ENCODE assay signal across 13 cellular contexts in genomic region chr15:56207711-56208110, GRCh38. TPM values are rescaled to one million over a fixed set of nuclear protein-coding genes. Genes with fewer than 3 reads are reported as not detected.
DNase-seq lines count a peak whose midpoint lies in the region; ATAC-seq and TF ChIP-seq lines count a peak whose summit lies in the region.
"Had no signal": no experiment of that assay in that cellular context is flagged by ENCODE, and none has a peak within 500 bp of the region (broad histone marks: within the 10 kb centered on the region; RNA-seq: fewer than 3 reads in every experiment).

No MANE protein-coding gene starts in this region.

- H3K4me1 Mint-ChIP-seq in MCF 10A (ENCODE audit: insufficient read depth, unreplicated experiment): peaks cover 33% of the 10 kb centered on the region
- peaks cover 71% of the 10 kb centered on the region for H3K4me1 Mint-ChIP-seq in stimulated activated naive CD8-positive, alpha-beta T cell treated with anti-CD3 and anti-CD28 coated beads, Interleukin-15, Interleukin-2, amounts not matched to agents 100 ng/mL and 50 ng/mL, for 24 hours (ENCODE audit: low read depth)

- H3K4me1 ChIP-seq in mammary epithelial cell (ENCODE audit: insufficient read depth, low read length) (peaks cover 10% of the 10 kb centered on the region), KMS-11 (ENCODE audit: low read depth, poor library complexity, severe bottlenecking) (peaks cover 32% of the 10 kb centered on the region), foreskin keratinocyte (peaks cover 16% of the 10 kb centered on the region), HAP-1 (no peaks in the 10 kb centered on the region)

- no TSS peak for BruUV-seq in MCF 10A (replicated peaks; lab: Mats Ljungman, UMichigan)
- BruUV-seq in mammary epithelial cell (replicated peaks; lab: Mats Ljungman, UMichigan): no TSS peak

- CTCF ChIA-PET in MCF 10A (lab: Yijun Ruan, JAX) (interaction anchor here (0.6 to 1.1 kb wide), 2 partner anchors 41 to 486 kb away, joined by 3 read pairs; no protein-coding TSS in a partner anchor), mammary epithelial cell (lab: Charles Lee; ENCODE audit: low non-redundant PET) (no interaction called here)

- POLR2A ChIA-PET in MCF 10A (lab: Yijun Ruan, JAX): interaction anchor here (0.7 kb wide), 1 partner anchor 15 kb away, joined by 3 read pairs; no protein-coding TSS in a partner anchor

- WGBS in mammary epithelial cell (ENCODE audit: low coverage, missing lambda C conversion rate): 100% methylated on average over 1 of the region's 1 CpG

- in situ Hi-C loops in mammary epithelial cell (cut with MboI; ENCODE audit: low sequenced_read_pairs in 2 of 2): no loop called here
- in situ Hi-C loops in HAP-1 (cut with MboI; ENCODE audit: low sequenced_read_pairs): no loop called here

- dilution Hi-C loops in mammary epithelial cell (cut with HindIII; ENCODE audit: low sequenced_read_pairs): no loop called here

- peaks cover 7% of the 10 kb centered on the region for H3K36me3 Mint-ChIP-seq in MCF 10A (ENCODE audit: insufficient read depth, unreplicated experiment)
- H3K36me3 Mint-ChIP-seq in stimulated activated naive CD8-positive, alpha-beta T cell treated with anti-CD3 and anti-CD28 coated beads, Interleukin-15, Interleukin-2, amounts not matched to agents 100 ng/mL and 50 ng/mL, for 24 hours (ENCODE audit: low read depth): peaks cover 53% of the 10 kb centered on the region

- H3K36me3 ChIP-seq in mammary epithelial cell (ENCODE audit: insufficient read depth, low read length): no peaks in the 10 kb centered on the region
- no peaks in the 10 kb centered on the region for H3K36me3 ChIP-seq in KMS-11 (ENCODE audit: insufficient read depth)
- H3K36me3 ChIP-seq in HAP-1 (replicated peaks): no peaks in the 10 kb centered on the region
- H3K36me3 ChIP-seq: brain microvascular endothelial cell, heart left ventricle had no signal

- peak overlapping the region; percentile 71 for H3K27ac Mint-ChIP-seq in MCF 10A (ENCODE audit: low read depth, unreplicated experiment)
- peak overlapping the region; percentile 87 for H3K27ac Mint-ChIP-seq in stimulated activated naive CD8-positive, alpha-beta T cell treated with anti-CD3 and anti-CD28 coated beads, Interleukin-15, Interleukin-2, amounts not matched to agents 100 ng/mL and 50 ng/mL, for 24 hours

- no peak overlapping the region for H3K27ac ChIP-seq in mammary epithelial cell (ENCODE audit: insufficient read depth, low read depth, low read length)
- no peak overlapping the region for H3K27ac ChIP-seq in KMS-11
- no peak overlapping the region for H3K27ac ChIP-seq in foreskin keratinocyte
- H3K27ac ChIP-seq: brain microvascular endothelial cell, PC-9 had no signal

- H3K9me3 Mint-ChIP-seq in MCF 10A (ENCODE audit: unreplicated experiment): no peaks in the 10 kb centered on the region
- H3K9me3 Mint-ChIP-seq in stimulated activated naive CD8-positive, alpha-beta T cell treated with anti-CD3 and anti-CD28 coated beads, Interleukin-15, Interleukin-2, amounts not matched to agents 100 ng/mL and 50 ng/mL, for 24 hours: peaks cover 25% of the 10 kb centered on the region

- H3K9ac ChIP-seq in mammary epithelial cell (ENCODE audit: insufficient read depth, low read length) (no peak overlapping the region), KMS-11 (no peak overlapping the region)

- H3K4me2 ChIP-seq in mammary epithelial cell (ENCODE audit: insufficient read depth, low read depth, low read length) (no peak overlapping the region), KMS-11 (peak overlapping the region; percentile 62)
- H3K4me2 ChIP-seq: PC-9 had no signal

- H3K79me2 ChIP-seq in mammary epithelial cell (ENCODE audit: insufficient read depth, low read length): peaks cover 99% of the 10 kb centered on the region
- H3K79me2 ChIP-seq in KMS-11 (ENCODE audit: insufficient read depth, low read depth): peaks cover 48% of the 10 kb centered on the region

- H2AFZ ChIP-seq in mammary epithelial cell (ENCODE audit: low read depth, low read length) (no peak overlapping the region), KMS-11 (ENCODE audit: low read depth) (no peak overlapping the region)
- H2AFZ ChIP-seq: PC-9 had no signal

- no peak overlapping the region for H3K4me3 ChIP-seq in mammary epithelial cell (replicated peaks in 1 of 3; ENCODE audit: insufficient read depth in 1 of 3, low read depth in 2 of 3, low read length in 3 of 3)
- no peak overlapping the region for H3K4me3 ChIP-seq in KMS-11 (IDR thresholded peaks at IDR 0.05; ENCODE audit: insufficient read depth, low read depth, low read length)
- H3K4me3 ChIP-seq in HAP-1: no peak overlapping the region
- H3K4me3 ChIP-seq: heart left ventricle, PC-9 had no signal

- no peak for DNase-seq in MCF 10A (ENCODE audit: unreplicated experiment)
- DNase-seq in mammary epithelial cell: no peak
- DNase-seq in amniotic epithelial cell (ENCODE audit: low read depth): peak; percentile 62
- DNase-seq in foreskin keratinocyte: no peak
- no peak for DNase-seq in HAP-1 (ENCODE audit: low spot score in 2 of 2)
- no peak for DNase-seq in SW480 (ENCODE audit: low spot score)
- DNase-seq: brain microvascular endothelial cell, GDM1, H9, heart left ventricle, PC-9 had no signal

- H3K27me3 ChIP-seq in mammary epithelial cell (ENCODE audit: insufficient read depth, low read length) (no peaks in the 10 kb centered on the region), KMS-11 (ENCODE audit: insufficient read depth, low read depth) (no peaks in the 10 kb centered on the region), foreskin keratinocyte (no peaks in the 10 kb centered on the region), HAP-1 (ENCODE audit: low read depth) (no peaks in the 10 kb centered on the region)
- H3K27me3 ChIP-seq: brain microvascular endothelial cell, heart left ventricle had no signal

- no peaks in the 10 kb centered on the region for H3K27me3 Mint-ChIP-seq in MCF 10A (ENCODE audit: insufficient read depth, unreplicated experiment)
- H3K27me3 Mint-ChIP-seq in stimulated activated naive CD8-positive, alpha-beta T cell treated with anti-CD3 and anti-CD28 coated beads, Interleukin-15, Interleukin-2, amounts not matched to agents 100 ng/mL and 50 ng/mL, for 24 hours: no peaks in the 10 kb centered on the region

- no peak overlapping the region for H3K4me3 Mint-ChIP-seq in MCF 10A (ENCODE audit: unreplicated experiment)
- peak overlapping the region; percentile 44 for H3K4me3 Mint-ChIP-seq in stimulated activated naive CD8-positive, alpha-beta T cell treated with anti-CD3 and anti-CD28 coated beads, Interleukin-15, Interleukin-2, amounts not matched to agents 100 ng/mL and 50 ng/mL, for 24 hours
- H3K4me3 Mint-ChIP-seq: H9 had no signal

- H3K9me3 ChIP-seq in mammary epithelial cell (replicated peaks; ENCODE audit: insufficient read depth, low read length) (no peaks in the 10 kb centered on the region), HAP-1 (no peaks in the 10 kb centered on the region; the same call in 1 of the 2 replicates)

- intact Hi-C loops in MCF 10A (cut with micrococcal nuclease): no loop called here
- intact Hi-C loops in mammary epithelial cell (cut with micrococcal nuclease): no loop called here

- no peak for TF ChIP-seq CTCF in MCF 10A (IDR thresholded peaks at IDR 0.05; ENCODE audit: unreplicated experiment)
- no peak for TF ChIP-seq CTCF in mammary epithelial cell (conservative IDR thresholded peaks at IDR 0.05 in 1 of 2, IDR thresholded peaks at IDR 0.05 in 1 of 2; ENCODE audit: extremely low read depth in 1 of 2, insufficient read depth in 1 of 2, low read depth in 1 of 2, low read length in 2 of 2)
- no peak for TF ChIP-seq CTCF in KMS-11 (conservative IDR thresholded peaks at IDR 0.05; ENCODE audit: low read depth, low read length)
- no peak for TF ChIP-seq CTCF in foreskin keratinocyte (conservative IDR thresholded peaks at IDR 0.05)

- H4K20me1 ChIP-seq in mammary epithelial cell (ENCODE audit: insufficient read depth, low read length) (no peaks in the 10 kb centered on the region), KMS-11 (ENCODE audit: insufficient read depth) (peaks cover 29% of the 10 kb centered on the region)

- no peak for ATAC-seq in foreskin keratinocyte

RNA-seq across cellular contexts. Expression of gene RFX7, which starts 36.0 kb away (rescaled TPM):
- total RNA-seq in MCF 10A (2022): 23.8 and 29.8 TPM in 2 replicates
- total RNA-seq in mammary epithelial cell: 10 to 100 TPM; 14.7 to 32.4 TPM
- 8.3 TPM for polyA plus RNA-seq in mammary epithelial cell
- polyA minus RNA-seq in mammary epithelial cell: 34.0 TPM
- total RNA-seq in foreskin keratinocyte: 23.1 and 24.9 TPM in 2 replicates
- 2.3 and 2.7 TPM in 2 replicates for polyA plus RNA-seq in foreskin keratinocyte
